ENCODE assay signal across 2 cellular contexts in the genomic region with DNA sequence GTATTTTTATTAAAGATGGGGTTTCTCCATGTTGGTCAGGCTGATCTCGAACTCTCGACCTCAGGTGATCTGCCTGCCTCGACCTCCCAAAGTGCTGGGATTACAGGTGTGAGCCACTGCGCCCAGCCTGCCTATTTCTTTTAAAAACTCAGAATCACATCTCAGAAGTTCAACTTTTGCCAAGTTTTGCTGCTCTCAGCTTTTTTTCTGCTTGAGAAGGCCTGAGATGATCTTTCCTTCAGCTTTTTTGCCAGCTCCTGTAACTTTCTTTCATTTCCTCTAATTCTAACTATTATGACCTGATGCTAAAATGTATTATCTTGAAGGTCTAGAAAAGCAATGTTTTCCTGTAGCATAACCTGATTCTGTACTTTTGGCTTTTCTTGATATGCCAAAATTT.
TF ChIP-seq lines count a peak whose summit lies in the region.

No MANE protein-coding gene starts in this region.

TF ChIP-seq in HepG2, 621 proteins besides CTCF, POLR2A, EP300 and RAD21:
- 0 out of 2 replicates have a peak, but pooled peaks have one; percentile 2 for TF ChIP-seq MAFF (IDR thresholded peaks at IDR 0.05; ENCODE audit: low read depth, low read length)
- TF ChIP-seq ZNF274 (CRISPR knock-in tag; IDR thresholded peaks at IDR 0.05) = no peak
- TF ChIP-seq MAFK (conservative IDR thresholded peaks at IDR 0.05 in 1 of 2, IDR thresholded peaks at IDR 0.05 in 1 of 2; ENCODE audit: low read length in 2 of 2) = peak; percentile 25 to 66; a peak in 2 of 4 replicates
TF ChIP-seq in HepG2: peak in this region for 2.

TF ChIP-seq in K562, 482 proteins besides CTCF, POLR2A, EP300 and RAD21:
- TF ChIP-seq ZNF316 (IDR thresholded peaks at IDR 0.05) (peak; percentile 24; the same call in 1 of the 2 replicates), TFAM (CRISPR knock-in tag; conservative IDR thresholded peaks at IDR 0.05) (no peak)
